In genomic region chr9:133347985-133348762, GRCh38 we compare ENCODE assay signal across 8 cellular contexts. TPM values are rescaled to one million over a fixed set of nuclear protein-coding genes. Genes with fewer than 3 reads are reported as not detected.
A peak's percentile ranks its signal among the peaks of the same experiment; 100 is the strongest.
DNase-seq lines count a peak whose midpoint lies in the region; ATAC-seq and TF ChIP-seq lines count a peak whose summit lies in the region.

Gene MED22, minus strand, starts transcription at chr9:133348131. Its CDS starts 1,469 bp downstream, at chr9:133346662.
Gene RPL7A, plus strand, starts transcription at chr9:133348218. Its CDS starts 26 bp downstream, at chr9:133348244.

- H3K4me3 ChIP-seq in A673 (ENCODE audit: low read depth, low read length, poor library complexity, severe bottlenecking) (peak within 1 kb of the TSS; percentile 98), cardiac fibroblast (replicated peaks in 1 of 2; ENCODE audit: low read depth in 2 of 2, low read length in 2 of 2) (peak within 1 kb of the TSS; percentile 98 to 99), spleen (peak within 1 kb of the TSS; percentile 66 to 100 (median 88))

- H3K4me1 Mint-ChIP-seq in activated B cell treated with CpG ODN at 0.5 μM for 24 hours, result peaks cover 45% of the 10 kb centered on the region

- H3K27ac Mint-ChIP-seq in activated B cell treated with CpG ODN at 0.5 μM for 24 hours, result peak within 1 kb of the TSS; percentile 96

- H3K27ac ChIP-seq in A673 (ENCODE audit: low read depth, low read length, poor library complexity, severe bottlenecking), result peak within 1 kb of the TSS; percentile 99
- H3K27ac ChIP-seq in spleen, result peak within 1 kb of the TSS; percentile 89 to 95 (median 94)

- H3K36me3 ChIP-seq in A673 (ENCODE audit: insufficient read depth, low read length, poor library complexity, severe bottlenecking), result peaks cover 75% of the 10 kb centered on the region
- peaks cover 8 to 74% (median 68%) of the 10 kb centered on the region in 6 donors for H3K36me3 ChIP-seq in spleen

- H3K9me3 ChIP-seq in A673 (ENCODE audit: low read depth, low read length, poor library complexity, severe bottlenecking), result no peaks in the 10 kb centered on the region
- no peaks in the 10 kb centered on the region for H3K9me3 ChIP-seq in spleen

- H3K9me3 Mint-ChIP-seq in activated B cell treated with CpG ODN at 0.5 μM for 24 hours, result no peaks in the 10 kb centered on the region

- POLR2A ChIA-PET in A673 (lab: Charles Lee; ENCODE audit: low non-redundant PET), result interaction anchor here (0.5 to 0.8 kb wide), 8 partner anchors 19 to 405 kb away, joined by 3 to 15 read pairs (median 4); partner anchors contain the start of genes CACFD1 and GTF3C5
- POLR2A ChIA-PET in activated B cell treated with CpG ODN at 0.5 μM for 24 hours (lab: Charles Lee), result interaction anchor here (0.6 to 3.9 kb wide), 31 partner anchors 8 to 678 kb away, joined by 3 to 52 read pairs (median 4); partner anchors contain the start of genes BRD3OS, CACFD1, GTF3C5 and SLC2A6

- H3K4me1 ChIP-seq in A673 (ENCODE audit: insufficient read depth, low read length, poor library complexity, severe bottlenecking) (peaks cover 19% of the 10 kb centered on the region), spleen (peaks cover 20 to 79% (median 40%) of the 10 kb centered on the region in 6 donors)

- no TSS peak for BruUV-seq in A673 (replicated peaks; lab: Mats Ljungman, UMichigan)

- TF ChIP-seq CTCF in A673 (conservative IDR thresholded peaks at IDR 0.05; ENCODE audit: low read depth, low read length), result no peak
- TF ChIP-seq CTCF in activated B cell treated with CpG ODN at 0.5 μM for 24 hours (IDR thresholded peaks at IDR 0.05), result no peak
- TF ChIP-seq CTCF in cardiac fibroblast (IDR thresholded peaks at IDR 0.05; ENCODE audit: low read depth, low read length), result peak; percentile 13
- peak in 5 of 11 experiments; percentile 17 to 48 (median 33) for TF ChIP-seq CTCF in spleen (IDR thresholded peaks at IDR 0.05 in 8 of 11, conservative IDR thresholded peaks at IDR 0.05 in 3 of 11)

- DNase-seq in A673 (ENCODE audit: low spot score), result peak; percentile 97
- peak; percentile 97 for DNase-seq in NCI-H345 (lab: John Stamatoyannopoulos, UW)
- DNase-seq in activated B cell treated with CpG ODN at 0.5 μM for 24 hours, result peak; percentile 82
- DNase-seq in cardiac fibroblast (ENCODE audit: low read depth in 2 of 2), result peak; percentile 97 to 99
- DNase-seq in inferior parietal cortex (ENCODE audit: extremely low spot score), result peak; percentile 96
- DNase-seq in spleen, result peak; percentile 95

- CTCF ChIA-PET in A673 (lab: Charles Lee) (no interaction called here), activated B cell treated with CpG ODN at 0.5 μM for 24 hours (lab: Charles Lee) (interaction anchor here (1.0 kb wide), 1 partner anchor 31 kb away, joined by 3 read pairs; no protein-coding TSS in a partner anchor)

- intact Hi-C loops in A673 (cut with micrococcal nuclease; ENCODE audit: unreplicated experiment), result loop anchor here (1.0 kb wide), 1 partner anchor 12 kb away; the partner anchor contains the start of gene SURF6
- intact Hi-C loops in activated B cell treated with CpG ODN at 0.5 μM for 24 hours (cut with micrococcal nuclease), result loop anchor here (1.0 to 2.0 kb wide), 5 partner anchors 8 to 138 kb away; partner anchors contain the start of genes SLC2A6, STKLD1, SURF1 and SURF2
- intact Hi-C loops in spleen (cut with DNase I; ENCODE audit: low total_unique reads), result no loop called here

- ATAC-seq in GM18867 (IDR thresholded peaks at IDR 0.05; ENCODE audit: unreplicated experiment) (peak; percentile 71), HG03175 (IDR thresholded peaks at IDR 0.05; ENCODE audit: unreplicated experiment) (peak; percentile 78), activated B cell treated with CpG ODN at 0.5 μM for 24 hours (ENCODE audit: low read depth) (peak; percentile 83)

- no peaks in the 10 kb centered on the region for H3K27me3 Mint-ChIP-seq in activated B cell treated with CpG ODN at 0.5 μM for 24 hours

- peak in 2 of 3 donors; percentile 82 to 83 for TF ChIP-seq POLR2A in spleen (IDR thresholded peaks at IDR 0.05)

- 0 to 1% (median 0%) methylated on average over 52 to 66 of the region's 66 CpGs for WGBS in spleen, 5 donors

- H3K4me3 Mint-ChIP-seq in activated B cell treated with CpG ODN at 0.5 μM for 24 hours, result peak within 1 kb of the TSS; percentile 99

- H3K36me3 Mint-ChIP-seq in activated B cell treated with CpG ODN at 0.5 μM for 24 hours (ENCODE audit: low read depth), result peaks cover 88% of the 10 kb centered on the region

- H3K27me3 ChIP-seq in A673 (replicated peaks; ENCODE audit: insufficient read depth, low read depth, low read length, poor library complexity), result no peaks in the 10 kb centered on the region
- no peaks in the 10 kb centered on the region for H3K27me3 ChIP-seq in spleen (replicated peaks in 1 of 7)

RNA-seq across cellular contexts. Expression of gene MED22, which starts in this region (rescaled TPM):
- total RNA-seq in A673 (2021) (46.2 and 49.6 TPM in 2 replicates), activated B cell treated with CpG ODN at 0.5 μM for 24 hours (40.7 and 45.7 TPM in 2 replicates), spleen (10 to 100 TPM; 26.4 to 33.7 (median 30.0) TPM)
- 10 to 100 TPM; 13.3 to 23.1 (median 18.8) TPM for polyA plus RNA-seq in spleen

RNA-seq across cellular contexts. Expression of gene RPL7A, which starts in this region (rescaled TPM):
- total RNA-seq in A673 (2021), result 1,920 and 1,940 TPM in 2 replicates
- 3,786 and 4,134 TPM in 2 replicates for total RNA-seq in activated B cell treated with CpG ODN at 0.5 μM for 24 hours
- total RNA-seq in spleen, result 1,000 to 10,000 TPM; 1,381 to 1,842 (median 1,641) TPM
- polyA plus RNA-seq in spleen, result 1,000 to 10,000 TPM; 3,611 to 6,342 (median 5,850) TPM

Comparison
In these comparisons a context has a peak if more than half of its experiments do, and no peak if none do; other contexts are left out.
1. Peak in every context shown above with its lines: DNase-seq, ATAC-seq, H3K4me3 ChIP-seq and H3K27ac ChIP-seq.